10 cellular contexts compared by ENCODE assay signal in genomic region chr11:66882540-66882939, GRCh38. TPM values are rescaled to one million over a fixed set of nuclear protein-coding genes. Genes with fewer than 3 reads are reported as not detected.
DNase-seq lines count a peak whose midpoint lies in the region; ATAC-seq and TF ChIP-seq lines count a peak whose summit lies in the region.
"Had no signal": no experiment of that assay in that cellular context is flagged by ENCODE, and none has a peak within 500 bp of the region (broad histone marks: within the 10 kb centered on the region; RNA-seq: fewer than 3 reads in every experiment).

No MANE protein-coding gene starts in this region.

- H3K4me1 ChIP-seq in RWPE2 (ENCODE audit: insufficient read depth, poor library complexity, severe bottlenecking) (peaks cover 34% of the 10 kb centered on the region), gastrocnemius medialis (peaks cover 9 to 47% of the 10 kb centered on the region in 2 donors)

- in situ Hi-C loops in gastrocnemius medialis (cut with MboI; ENCODE audit: low sequenced_read_pairs in 4 of 4): no loop called here

- H3K36me3 ChIP-seq in KOPT-K1 (ENCODE audit: insufficient read depth, low read length) (no peaks in the 10 kb centered on the region), RWPE2 (ENCODE audit: low read depth) (no peaks in the 10 kb centered on the region), gastrocnemius medialis (no peaks in the 10 kb centered on the region)
- H3K36me3 ChIP-seq: SJSA1 had no signal

- peak; percentile 34 for DNase-seq in RWPE2 (ENCODE audit: low spot score)
- DNase-seq in left colon: no peak
- DNase-seq in gastrocnemius medialis: peak in 1 of 2 donors; percentile 60
- DNase-seq in SW480 (ENCODE audit: low spot score): no peak
- DNase-seq in GDM1 (lab: John Stamatoyannopoulos, UW): no peak
- no peak for DNase-seq in RPMI8226

- H3K27me3 ChIP-seq in RWPE2 (ENCODE audit: insufficient read depth, poor library complexity, severe bottlenecking) (no peaks in the 10 kb centered on the region), gastrocnemius medialis (no peaks in the 10 kb centered on the region)
- H3K27me3 ChIP-seq: SJSA1 had no signal

- H3K27ac ChIP-seq in KOPT-K1 (ENCODE audit: low read depth, low read length, poor library complexity, severe bottlenecking): peak overlapping the region; percentile 80
- no peak overlapping the region for H3K27ac ChIP-seq in RWPE2 (ENCODE audit: poor library complexity, severe bottlenecking)
- H3K27ac ChIP-seq in gastrocnemius medialis: peak overlapping the region in 3 of 4 donors; percentile 64 to 81 (median 71)
- H3K27ac ChIP-seq: KMS-11 had no signal

- no peak for TF ChIP-seq CTCF in RWPE2 (IDR thresholded peaks at IDR 0.05; ENCODE audit: poor library complexity, severe bottlenecking)
- no peak for TF ChIP-seq CTCF in gastrocnemius medialis (IDR thresholded peaks at IDR 0.05 in 4 of 5, conservative IDR thresholded peaks at IDR 0.05 in 1 of 5)

- H3K9me3 ChIP-seq in KOPT-K1 (ENCODE audit: insufficient read depth, low read length, poor library complexity, severe bottlenecking): no peaks in the 10 kb centered on the region
- H3K9me3 ChIP-seq in RWPE2 (ENCODE audit: severe bottlenecking): no peaks in the 10 kb centered on the region
- no peaks in the 10 kb centered on the region for H3K9me3 ChIP-seq in gastrocnemius medialis
- H3K9me3 ChIP-seq: SJSA1 had no signal

- H3K4me3 ChIP-seq in RWPE2 (ENCODE audit: severe bottlenecking): no peak overlapping the region
- H3K4me3 ChIP-seq in gastrocnemius medialis: peak overlapping the region; percentile 21 to 45 (median 42)
- H3K4me3 ChIP-seq: SJSA1 had no signal

- intact Hi-C loops in left colon (cut with DNase I, micrococcal nuclease): no loop called here
- intact Hi-C loops in gastrocnemius medialis (cut with DNase I; ENCODE audit: low total_unique reads): loop anchor here (2.0 kb wide), 1 partner anchor 38 kb away; no protein-coding TSS in a partner anchor

- TF ChIP-seq POLR2A in gastrocnemius medialis (IDR thresholded peaks at IDR 0.05): no peak

- ATAC-seq in RWPE2 (ENCODE audit: low read depth) (no peak), left colon (peak; percentile 31), gastrocnemius medialis (peak; percentile 19 to 38), HG03442 (IDR thresholded peaks at IDR 0.05; ENCODE audit: unreplicated experiment) (no peak)

RNA-seq across cellular contexts. Expression of gene LRFN4, which starts 25.7 kb away (rescaled TPM):
- total RNA-seq in left colon: 10 to 100 TPM; 32.7 to 46.3 TPM
- 10 to 100 TPM in 2 of 4 donors, 1 to 10 TPM in 2; 8.6 to 12.1 (median 10.1) TPM for total RNA-seq in gastrocnemius medialis

RNA-seq across cellular contexts. Expression of gene RCE1, which starts 39.3 kb away (rescaled TPM):
- total RNA-seq in left colon: 10 to 100 TPM; 25.5 to 28.3 TPM
- 10 to 100 TPM in 1 of 4 donors, 1 to 10 TPM in 3; 6.6 to 11.8 (median 8.3) TPM for total RNA-seq in gastrocnemius medialis

Comparison
In these comparisons a context has a peak if more than half of its experiments do, and no peak if none do; other contexts are left out.
1. ATAC-seq: peak in left colon (single experiment) and gastrocnemius medialis (2 of 2); none in RWPE2 (single experiment) and HG03442 (single experiment).